ENCODE assay signal across 12 cellular contexts in the genomic region with DNA sequence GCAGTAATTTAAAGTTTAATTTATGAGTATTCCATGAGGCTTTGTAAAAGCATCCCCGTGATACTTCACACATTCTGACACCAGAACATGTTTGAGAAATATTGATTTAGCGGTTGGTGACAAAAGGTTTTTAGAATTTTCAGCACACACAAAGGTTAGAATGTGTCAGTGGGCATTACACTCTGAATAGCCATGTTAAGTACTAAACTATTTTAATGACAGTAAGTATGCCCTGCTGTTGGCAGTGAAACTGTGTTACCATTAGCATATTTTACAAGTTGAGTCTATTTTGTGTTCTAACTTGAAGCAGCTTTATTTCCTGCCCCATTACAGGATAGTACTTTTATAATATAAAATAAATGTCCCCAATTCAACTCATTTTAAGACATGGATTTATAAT.
A peak's percentile ranks its signal among the peaks of the same experiment; 100 is the strongest.
DNase-seq lines count a peak whose midpoint lies in the region.
"Had no signal": no experiment of that assay in that cellular context is flagged by ENCODE, and none has a peak within 500 bp of the region (broad histone marks: within the 10 kb centered on the region; RNA-seq: fewer than 3 reads in every experiment).

No MANE protein-coding gene starts in this region.

- in situ Hi-C loops in G401 (cut with HindIII; ENCODE audit: low sequenced_read_pairs) = no loop called here

- DNase-seq in G401 (ENCODE audit: low spot score) (peak; percentile 10), globus pallidus (ENCODE audit: low spot score) (peak; percentile 12), putamen (ENCODE audit: low spot score) (peak; percentile 7), SIG-M5 treated with dmso at 0.1 percent for 504 hours (lab: John Stamatoyannopoulos, UW; ENCODE audit: unreplicated experiment) (no peak)
- DNase-seq in activated CD8-positive, alpha-beta memory T cell treated with anti-CD3 and anti-CD28 coated beads, Interleukin-2, amount 50 U/mL, for 4 hours = no peak
- DNase-seq in stimulated activated CD4-positive, alpha-beta T cell treated with anti-CD3 and anti-CD28 coated beads, Interleukin-4, amount 100 ng/mL, for 24 hours = no peak
- DNase-seq in activated CD4-positive, alpha-beta T cell treated with anti-CD3 and anti-CD28 coated beads for 48 hours = no peak
- DNase-seq: 8988T; Calu3; CD8-positive, alpha-beta T cell; DMS79 treated with DMSO at 0.1 percent for 48 hours; GM23248 had no signal

Comparison
In these comparisons a context has a peak if more than half of its experiments do, and no peak if none do; other contexts are left out.
1. DNase-seq: peak in G401 (single experiment), globus pallidus (single experiment) and putamen (single experiment); none in activated CD8-positive, alpha-beta memory T cell treated with anti-CD3 and anti-CD28 coated beads, Interleukin-2, amount 50 U/mL, for 4 hours (single experiment), stimulated activated CD4-positive, alpha-beta T cell treated with anti-CD3 and anti-CD28 coated beads, Interleukin-4, amount 100 ng/mL, for 24 hours (single experiment), activated CD4-positive, alpha-beta T cell treated with anti-CD3 and anti-CD28 coated beads for 48 hours (single experiment) and SIG-M5 treated with dmso at 0.1 percent for 504 hours (single experiment).